Comparison of ENCODE assay signal across 8 cellular contexts in the genomic region with DNA sequence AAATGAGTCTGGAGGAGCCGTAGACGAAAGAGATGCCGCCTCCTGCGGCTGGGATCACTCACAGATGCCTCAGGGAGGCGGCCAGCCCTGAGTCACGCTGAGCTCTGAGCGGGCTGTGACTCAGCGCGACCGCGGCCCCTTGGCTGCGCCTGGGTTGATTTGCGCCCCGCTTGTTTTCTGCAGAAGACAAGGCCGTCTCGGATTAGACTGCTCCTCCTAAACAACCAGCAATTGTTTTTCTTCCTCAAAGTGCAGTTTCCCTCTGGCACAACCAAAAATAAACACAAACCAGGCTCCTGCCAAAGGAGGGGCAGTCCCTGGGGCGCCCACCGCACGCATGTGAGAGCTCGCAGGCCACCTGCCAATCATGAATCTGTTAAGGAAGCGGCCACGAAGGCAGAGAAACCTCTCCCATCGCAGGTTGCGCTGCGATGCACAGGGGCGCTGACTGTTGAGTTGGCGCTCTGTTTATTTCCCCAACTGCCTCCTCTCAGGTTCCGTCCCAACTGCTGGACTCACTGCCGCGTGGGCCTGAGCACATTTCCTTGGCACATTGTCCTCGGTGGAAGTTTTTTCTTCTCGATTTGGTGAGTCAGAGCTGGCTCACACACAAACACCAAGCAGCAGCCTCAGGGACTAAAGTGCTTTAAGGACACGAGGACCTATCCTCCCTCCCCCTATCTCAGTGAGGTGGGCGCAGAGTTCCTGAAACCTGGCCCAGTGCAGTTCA.
A peak's percentile ranks its signal among the peaks of the same experiment; 100 is the strongest.
DNase-seq lines count a peak whose midpoint lies in the region; ATAC-seq, FAIRE-seq and TF ChIP-seq lines count a peak whose summit lies in the region.

No MANE protein-coding gene starts in this region.

- H3K4ac ChIP-seq in trophoblast cell (ENCODE audit: low read depth, low read length): no peak overlapping the region

- H3K14ac ChIP-seq in trophoblast cell (ENCODE audit: low read length): peak overlapping the region; percentile 26

- H3K9me3 ChIP-seq in trophoblast cell (ENCODE audit: insufficient read depth, low read depth, low read length) (no peaks in the 10 kb centered on the region), tibial artery (no peaks in the 10 kb centered on the region)

- H2BK12ac ChIP-seq in trophoblast cell (ENCODE audit: low read length): peak overlapping the region; percentile 31

- peak overlapping the region; percentile 40 for H4K8ac ChIP-seq in trophoblast cell (ENCODE audit: low read depth, low read length)

- H3K4me3 ChIP-seq in trophoblast cell (ENCODE audit: low read depth, low read length) (no peak overlapping the region), tibial artery (peak overlapping the region; percentile 41)

- no peaks in the 10 kb centered on the region for H3K79me2 ChIP-seq in trophoblast cell (ENCODE audit: control insufficient read depth, insufficient read depth, low read length, poor library complexity)

- peak overlapping the region; percentile 46 for H3K4me2 ChIP-seq in trophoblast cell (ENCODE audit: low read length)

- WGBS in trophoblast cell (ENCODE audit: extremely low coverage, insufficient coverage, insufficient read length): no CpG with 5 or more reads among the region's 34 CpGs

- H3K79me1 ChIP-seq in trophoblast cell (ENCODE audit: low read length): peaks cover 6% of the 10 kb centered on the region

- H3K9ac ChIP-seq in trophoblast cell (ENCODE audit: low read length): no peak overlapping the region

- DNase-seq in RCC 7860 (ENCODE audit: low spot score) (peak; percentile 81), frontal cortex (ENCODE audit: low spot score in 2 of 2) (peak; percentile 34 to 65), trophoblast cell (peak; percentile 52 to 74), tibial artery (peak; percentile 71 to 86), NCI-H345 treated with DMSO at 0.1 percent for 48 hours (lab: John Stamatoyannopoulos, UW; ENCODE audit: unreplicated experiment) (no peak)
- DNase-seq in activated effector memory CD4-positive, alpha-beta T cell treated with anti-CD3 and anti-CD28 coated beads, Interleukin-2, amount 50 U/mL, for 16 hours: peak; percentile 89

- no peaks in the 10 kb centered on the region for H3K27me3 ChIP-seq in trophoblast cell (ENCODE audit: insufficient read depth, low read length)
- no peaks in the 10 kb centered on the region for H3K27me3 ChIP-seq in tibial artery

- H3K23ac ChIP-seq in trophoblast cell (ENCODE audit: low read length): no peak overlapping the region

- peak; percentile 79 for ATAC-seq in GM18520 (IDR thresholded peaks at IDR 0.05; ENCODE audit: unreplicated experiment)
- ATAC-seq in HG02970 (IDR thresholded peaks at IDR 0.05; ENCODE audit: low FRiP score, unreplicated experiment): peak; percentile 76

- H3K27ac ChIP-seq in trophoblast cell (ENCODE audit: low read depth, low read length) (peak overlapping the region; percentile 66), tibial artery (peak overlapping the region; percentile 73 to 81)

- H4K12ac ChIP-seq in trophoblast cell (ENCODE audit: low read depth, low read length): peak overlapping the region; percentile 12

- H3K36me3 ChIP-seq in trophoblast cell (ENCODE audit: control insufficient read depth in 1 of 2, insufficient read depth in 2 of 2, low read length in 2 of 2) (no peaks in the 10 kb centered on the region), tibial artery (no peaks in the 10 kb centered on the region)

- peak overlapping the region; percentile 31 for H4K91ac ChIP-seq in trophoblast cell (ENCODE audit: low read depth, low read length)

- no peak overlapping the region for H2AFZ ChIP-seq in trophoblast cell (ENCODE audit: insufficient read depth, low read length, poor library complexity)

- H2AK5ac ChIP-seq in trophoblast cell (ENCODE audit: low read length): no peak overlapping the region

- H2BK120ac ChIP-seq in trophoblast cell (ENCODE audit: insufficient read depth, low read length, poor library complexity): no peak overlapping the region

- peak overlapping the region; percentile 41 for H3K18ac ChIP-seq in trophoblast cell (ENCODE audit: low read length)

- TF ChIP-seq CTCF in tibial artery (IDR thresholded peaks at IDR 0.05): no peak

- intact Hi-C loops in tibial artery (cut with DNase I; ENCODE audit: low total_unique reads): no loop called here

- FAIRE-seq in RCC 7860 (lab: Jason Lieb, UNC) (peak; percentile 67), frontal cortex (lab: Jason Lieb, UNC) (no peak)

- peak overlapping the region; percentile 32 for H2BK5ac ChIP-seq in trophoblast cell (ENCODE audit: low read depth, low read length, poor library complexity)

- H3K4me1 ChIP-seq in trophoblast cell (ENCODE audit: control insufficient read depth in 1 of 2, insufficient read depth in 2 of 2, low read length in 2 of 2) (peaks cover 10 to 15% of the 10 kb centered on the region in 2 experiments), tibial artery (peaks cover 0 to 22% (median 11%) of the 10 kb centered on the region in 4 donors)
